Comparison of ENCODE assay signal across 8 cellular contexts in the genomic region with DNA sequence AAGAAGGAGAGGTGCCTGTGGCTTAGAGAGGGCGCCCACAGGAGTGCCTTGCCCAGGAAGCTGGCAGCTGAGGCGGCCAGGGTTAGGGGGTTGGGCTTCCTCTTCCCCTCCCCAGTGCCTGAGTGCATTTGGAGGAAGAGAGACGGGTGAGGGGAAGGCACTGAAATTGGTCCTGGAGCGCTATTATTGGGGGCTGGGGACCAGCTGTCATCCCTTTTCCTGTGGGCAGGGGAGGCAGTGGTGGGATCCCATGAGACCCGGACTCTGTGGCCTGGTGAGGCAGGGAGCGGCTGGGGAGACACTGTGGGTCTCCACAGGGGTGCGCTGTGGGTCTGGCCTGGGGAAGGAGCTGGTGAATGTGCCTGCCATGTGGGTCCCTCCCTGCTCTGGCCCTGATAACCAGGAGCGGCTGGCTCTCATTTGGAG.
DNase-seq lines count a peak whose midpoint lies in the region; ATAC-seq, FAIRE-seq and TF ChIP-seq lines count a peak whose summit lies in the region.

No MANE protein-coding gene starts in this region.

- H3K23ac ChIP-seq in H1 (ENCODE audit: insufficient read length), result no peak overlapping the region

- no peak overlapping the region for H4K91ac ChIP-seq in H1 (replicated peaks; ENCODE audit: insufficient read length, low read length)

- H3K4me3 ChIP-seq in MG63 (no peak overlapping the region), H1 (ENCODE audit: extremely low read depth in 1 of 4, insufficient read depth in 2 of 4, low read depth in 3 of 4, low read length in 4 of 4) (no peak overlapping the region), upper lobe of right lung (no peak overlapping the region)

- no peak overlapping the region for H2BK15ac ChIP-seq in H1 (ENCODE audit: low read length)

- CTCF ChIA-PET in H1 (lab: Charles Lee; ENCODE audit: partially characterized antibody), result interaction anchor here (0.6 to 39.2 kb wide), 23 partner anchors 9 to 619 kb away, joined by 3 to 512 read pairs (median 5); no protein-coding TSS in a partner anchor

- H2BK120ac ChIP-seq in H1 (replicated peaks; ENCODE audit: low read depth, low read length), result no peak overlapping the region

- no peak overlapping the region for H2BK12ac ChIP-seq in H1 (ENCODE audit: low read depth, low read length)

- peaks cover 21% of the 10 kb centered on the region for H3K36me3 Mint-ChIP-seq in osteocyte (ENCODE audit: unreplicated experiment)

- H2BK5ac ChIP-seq in H1 (ENCODE audit: low read depth, low read length), result peak overlapping the region; percentile 52; the same call in 1 of the 2 replicates

- H3K9me3 ChIP-seq in MG63, result no peaks in the 10 kb centered on the region
- H3K9me3 ChIP-seq in H1 (ENCODE audit: insufficient read depth in 2 of 2, low read depth in 1 of 2, low read length in 1 of 2), result no peaks in the 10 kb centered on the region
- no peaks in the 10 kb centered on the region for H3K9me3 ChIP-seq in upper lobe of right lung

- peaks cover 19 to 37% of the 10 kb centered on the region in 2 experiments for H4K20me1 ChIP-seq in H1 (replicated peaks in 1 of 2; ENCODE audit: control insufficient read depth in 1 of 2, insufficient read depth in 2 of 2, low read length in 2 of 2)

- WGBS in H1 (ENCODE audit: extremely low coverage in 1 of 2, insufficient coverage in 1 of 2, insufficient read length in 1 of 2, insufficient replicate concordance in 2 of 2, low coverage in 1 of 2, low lambda C conversion rate in 2 of 2, missing lambda C conversion rate in 1 of 2), 2 experiments, result 59% methylated on average over 8 of the region's 8 CpGs; no CpG with 5 or more reads in 1 of the 2 experiments

- H3K4me1 ChIP-seq in H1 (replicated peaks in 1 of 4; ENCODE audit: control insufficient read depth in 3 of 4, insufficient read depth in 4 of 4, low read length in 3 of 4), result peaks cover 0 to 6% (median 1%) of the 10 kb centered on the region in 4 experiments; a peak in 5 of 7 replicates
- peaks cover 37% of the 10 kb centered on the region for H3K4me1 ChIP-seq in upper lobe of right lung

- H3K27me3 Mint-ChIP-seq in osteocyte (ENCODE audit: unreplicated experiment), result no peaks in the 10 kb centered on the region

- no peak overlapping the region for H3K56ac ChIP-seq in H1 (replicated peaks; ENCODE audit: insufficient read length, low read depth, low read length)

- no peak overlapping the region for H4K5ac ChIP-seq in H1 (ENCODE audit: insufficient read length, low read depth, low read length)

- DNase-seq in COR-L47 (lab: John Stamatoyannopoulos, UW) (peak; percentile 27), MG63 (peak; percentile 75), H1 (ENCODE audit: low read depth in 1 of 2, low spot score in 2 of 2) (no peak), osteocyte (ENCODE audit: extremely low spot score, unreplicated experiment) (no peak), upper lobe of right lung (no peak), NCI-H1105 (lab: John Stamatoyannopoulos, UW) (no peak)
- peak; percentile 82 for DNase-seq in activated CD4-positive, alpha-beta T cell treated with anti-CD3 and anti-CD28 coated beads, Interleukin-2, amount 50 U/mL, for 1 hour

- POLR2A ChIA-PET in H1 (lab: Charles Lee; ENCODE audit: partially characterized antibody), result interaction anchor here (0.5 to 1.6 kb wide), 7 partner anchors 9 to 34 kb away, joined by 3 to 7 read pairs (median 4); no protein-coding TSS in a partner anchor

- H3K36me3 ChIP-seq in MG63, result peaks cover 93% of the 10 kb centered on the region
- peaks cover 0 to 6% (median 1%) of the 10 kb centered on the region in 4 experiments; a peak in 3 of 8 replicates for H3K36me3 ChIP-seq in H1 (ENCODE audit: control insufficient read depth in 2 of 4, insufficient read depth in 4 of 4, low read length in 3 of 4)
- H3K36me3 ChIP-seq in upper lobe of right lung, result peaks cover 22% of the 10 kb centered on the region

- no peaks in the 10 kb centered on the region for H3K23me2 ChIP-seq in H1 (ENCODE audit: low read depth, low read length)

- no peak overlapping the region for H3K27ac ChIP-seq in H1 (ENCODE audit: low read depth, low read length)
- peak overlapping the region; percentile 27 for H3K27ac ChIP-seq in upper lobe of right lung

- TF ChIP-seq CTCF in H1 (IDR thresholded peaks at IDR 0.05; ENCODE audit: control extremely low read depth in 1 of 3, insufficient read depth in 1 of 3, low read depth in 1 of 3, low read length in 3 of 3), result peak; percentile 37 to 57 (median 55)
- peak; percentile 51 for TF ChIP-seq CTCF in osteocyte (IDR thresholded peaks at IDR 0.05)
- peak; percentile 46 for TF ChIP-seq CTCF in upper lobe of right lung (IDR thresholded peaks at IDR 0.05)

- H2AK5ac ChIP-seq in H1 (ENCODE audit: low read depth, low read length), result no peak overlapping the region

- H3K4me2 ChIP-seq in H1 (ENCODE audit: insufficient read depth in 1 of 2, low read depth in 2 of 2, low read length in 2 of 2), result no peak overlapping the region

- H2AFZ ChIP-seq in H1 (ENCODE audit: low read length), result no peak overlapping the region

- H3K27me3 ChIP-seq in MG63, result no peaks in the 10 kb centered on the region
- H3K27me3 ChIP-seq in H1 (replicated peaks in 1 of 4; ENCODE audit: control insufficient read depth in 3 of 4, extremely low read depth in 1 of 4, insufficient read depth in 3 of 4, low read length in 3 of 4), result no peaks in the 10 kb centered on the region
- H3K27me3 ChIP-seq in upper lobe of right lung, result no peaks in the 10 kb centered on the region

- no peak for TF ChIP-seq POLR2A in H1 (IDR thresholded peaks at IDR 0.05; ENCODE audit: control extremely low read depth in 1 of 2, low read depth in 2 of 2, low read length in 2 of 2)

- intact Hi-C loops in upper lobe of right lung (cut with DNase I), result no loop called here

- peak; percentile 68 to 74 for TF ChIP-seq RAD21 in H1 (IDR thresholded peaks at IDR 0.05 in 1 of 2, conservative IDR thresholded peaks at IDR 0.05 in 1 of 2; ENCODE audit: low read depth in 2 of 2, low read length in 2 of 2)

- H3K4me1 Mint-ChIP-seq in osteocyte (ENCODE audit: unreplicated experiment), result peaks cover 62% of the 10 kb centered on the region

- H3K18ac ChIP-seq in H1 (ENCODE audit: extremely low read depth, low read length), result no peak overlapping the region

- H3K4ac ChIP-seq in H1 (replicated peaks; ENCODE audit: insufficient read length, low read depth, low read length), result no peak overlapping the region

- H3K4me3 Mint-ChIP-seq in osteocyte (ENCODE audit: unreplicated experiment), result peak overlapping the region; percentile 26

- H3K9ac ChIP-seq in H1 (replicated peaks in 1 of 4; ENCODE audit: extremely low read depth in 1 of 4, low read depth in 3 of 4, low read length in 3 of 4), result no peak overlapping the region

- H3K9me3 Mint-ChIP-seq in osteocyte (ENCODE audit: unreplicated experiment), result no peaks in the 10 kb centered on the region

- TF ChIP-seq EP300 in H1 (IDR thresholded peaks at IDR 0.05; ENCODE audit: borderline replicate concordance in 1 of 2, low read depth in 2 of 2, low read length in 2 of 2), result no peak

- ATAC-seq in upper lobe of right lung (peak; percentile 65), GM18520 (IDR thresholded peaks at IDR 0.05; ENCODE audit: unreplicated experiment) (no peak)

- H3K14ac ChIP-seq in H1 (ENCODE audit: insufficient read length), result no peak overlapping the region

- no peak for FAIRE-seq in H1 (lab: Jason Lieb, UNC)

- H2BK20ac ChIP-seq in H1 (ENCODE audit: low read length), result no peak overlapping the region

- peaks cover 12 to 87% of the 10 kb centered on the region in 2 experiments; a peak in 3 of 4 replicates for H3K79me2 ChIP-seq in H1 (ENCODE audit: control insufficient read depth in 1 of 2, insufficient read depth in 2 of 2, low read length in 2 of 2)

- H3K27ac Mint-ChIP-seq in osteocyte (ENCODE audit: unreplicated experiment), result peak overlapping the region; percentile 85

- H3K79me1 ChIP-seq in H1 (ENCODE audit: low read depth, low read length), result peaks cover 28% of the 10 kb centered on the region

- peak overlapping the region; percentile 53 for H4K8ac ChIP-seq in H1 (ENCODE audit: extremely low read depth, insufficient read depth, low read length)

Comparison
In these comparisons a context has a peak if more than half of its experiments do, and no peak if none do; other contexts are left out.
1. DNase-seq: peak in COR-L47 (single experiment), MG63 (single experiment) and activated CD4-positive, alpha-beta T cell treated with anti-CD3 and anti-CD28 coated beads, Interleukin-2, amount 50 U/mL, for 1 hour (single experiment); none in H1 (0 of 2), osteocyte (single experiment), upper lobe of right lung (single experiment) and NCI-H1105 (single experiment).
2. Peak in every context shown above with its lines, with median percentiles within 50 percentile points of each other: CTCF ChIP-seq.